24 cellular contexts compared by ENCODE assay signal in genomic region chr1:226919995-226920394, GRCh38. TPM values are rescaled to one million over a fixed set of nuclear protein-coding genes. Genes with fewer than 3 reads are reported as not detected.
DNase-seq lines count a peak whose midpoint lies in the region; ATAC-seq and TF ChIP-seq lines count a peak whose summit lies in the region.
"Had no signal": no experiment of that assay in that cellular context is flagged by ENCODE, and none has a peak within 500 bp of the region (broad histone marks: within the 10 kb centered on the region; RNA-seq: fewer than 3 reads in every experiment).

No MANE protein-coding gene starts in this region.

- H3K4me3 ChIP-seq in body of pancreas (no peak overlapping the region), left ventricle myocardium inferior (no peak overlapping the region), testis (no peak overlapping the region), brain microvascular endothelial cell (ENCODE audit: low read depth, low read length) (no peak overlapping the region)
- H3K4me3 ChIP-seq: A549; BLaER1 treated with 17β-estradiol and CSF1 and Interleukin-3, amounts not matched to agents 10 nM and 100 nM; GM23248; SK-N-MC had no signal

- intact Hi-C loops in body of pancreas (cut with DNase I): no loop called here
- intact Hi-C loops in left ventricle myocardium inferior (cut with micrococcal nuclease): no loop called here
- intact Hi-C loops in testis (cut with DNase I; ENCODE audit: low total_unique reads): loop anchor here (10.0 kb wide), 1 partner anchor 845 kb away; no protein-coding TSS in a partner anchor

- H3K27ac ChIP-seq in body of pancreas (peak overlapping the region; percentile 81 to 86 (median 83)), left ventricle myocardium inferior (replicated peaks) (peak overlapping the region; percentile 91), testis (peak overlapping the region; percentile 65 to 80), brain microvascular endothelial cell (no peak overlapping the region)
- H3K27ac ChIP-seq: A549; BLaER1 treated with 17β-estradiol and CSF1 and Interleukin-3, amounts not matched to agents 10 nM and 100 nM; GM23248; SK-N-MC had no signal

- TF ChIP-seq POLR2A in body of pancreas (IDR thresholded peaks at IDR 0.05) (no peak), testis (IDR thresholded peaks at IDR 0.05) (no peak)

- WGBS in body of pancreas, 2 donors: 36 to 44% methylated on average over 1 of the region's 1 CpG
- 50 to 58% methylated on average over 1 of the region's 1 CpG for WGBS in testis, 2 donors

- H3K36me3 ChIP-seq in body of pancreas (replicated peaks in 1 of 2; ENCODE audit: insufficient read depth in 1 of 2, low read depth in 2 of 2): no peaks in the 10 kb centered on the region
- peaks cover 5% of the 10 kb centered on the region for H3K36me3 ChIP-seq in left ventricle myocardium inferior
- no peaks in the 10 kb centered on the region for H3K36me3 ChIP-seq in testis (ENCODE audit: low read depth, missing control alignments)
- H3K36me3 ChIP-seq in brain microvascular endothelial cell (replicated peaks): no peaks in the 10 kb centered on the region
- H3K36me3 ChIP-seq: BLaER1 treated with 17β-estradiol and CSF1 and Interleukin-3, amounts not matched to agents 10 nM and 100 nM had no signal

- no peak for TF ChIP-seq CTCF in body of pancreas (IDR thresholded peaks at IDR 0.05)
- no peak for TF ChIP-seq CTCF in left ventricle myocardium inferior (IDR thresholded peaks at IDR 0.05; ENCODE audit: borderline replicate concordance)
- TF ChIP-seq CTCF in omental fat pad (IDR thresholded peaks at IDR 0.05): no peak
- TF ChIP-seq CTCF in testis (IDR thresholded peaks at IDR 0.05): no peak
- no peak for TF ChIP-seq CTCF in brain microvascular endothelial cell (IDR thresholded peaks at IDR 0.05; ENCODE audit: low read depth, low read length, missing control alignments)

- H3K27me3 ChIP-seq in body of pancreas (no peaks in the 10 kb centered on the region), left ventricle myocardium inferior (ENCODE audit: low read depth) (no peaks in the 10 kb centered on the region), testis (no peaks in the 10 kb centered on the region), brain microvascular endothelial cell (replicated peaks) (no peaks in the 10 kb centered on the region)
- H3K27me3 ChIP-seq: BLaER1 treated with 17β-estradiol and CSF1 and Interleukin-3, amounts not matched to agents 10 nM and 100 nM had no signal

- in situ Hi-C loops in brain microvascular endothelial cell (cut with HindIII; ENCODE audit: low pct_ligation_motif_present, low sequenced_read_pairs): no loop called here

- no peak for DNase-seq in body of pancreas
- DNase-seq in left ventricle myocardium inferior: no peak
- no peak for DNase-seq in omental fat pad (ENCODE audit: low spot score)
- DNase-seq in testis: no peak
- DNase-seq in islet precursor cell: no peak
- no peak for DNase-seq in brain microvascular endothelial cell
- DNase-seq: AML-193; CD4-positive, alpha-beta memory T cell; COR-L47; DMS53; GM23248; H7; KBM-7; MV-4-11; NCI-H1105 treated with DMSO at 0.1 percent for 48 hours; NCI-H146; NCI-H2029; NCI-H526 treated with DMSO at 0.1 percent for 48 hours; RPMI8226; SIG-M5 had no signal

- ATAC-seq in body of pancreas: no peak
- peak; percentile 57 for ATAC-seq in omental fat pad (ENCODE audit: low FRiP score)
- no peak for ATAC-seq in SK-N-SH treated with all-trans-retinoic acid at 6 μM for 48 hours
- ATAC-seq: A549 had no signal

- H3K4me1 ChIP-seq in body of pancreas: peaks cover 60% of the 10 kb centered on the region
- H3K4me1 ChIP-seq in left ventricle myocardium inferior: peaks cover 53% of the 10 kb centered on the region
- H3K4me1 ChIP-seq in testis: peaks cover 19% of the 10 kb centered on the region
- H3K4me1 ChIP-seq: A549 had no signal

- H3K9me3 ChIP-seq in body of pancreas: no peaks in the 10 kb centered on the region
- no peaks in the 10 kb centered on the region for H3K9me3 ChIP-seq in left ventricle myocardium inferior (replicated peaks)
- no peaks in the 10 kb centered on the region for H3K9me3 ChIP-seq in testis
- H3K9me3 ChIP-seq: A549 had no signal

TF ChIP-seq in SK-N-SH treated with all-trans-retinoic acid at 6 μM for 48 hours, 23 proteins besides CTCF, POLR2A, EP300 and RAD21 (continues in another document):
- TF ChIP-seq ZNF565 (CRISPR knock-in tag; conservative IDR thresholded peaks at IDR 0.05; ENCODE audit: low read depth) (no peak), ISL1 (CRISPR knock-in tag; IDR thresholded peaks at IDR 0.05) (no peak), POU6F1 (CRISPR knock-in tag; IDR thresholded peaks at IDR 0.05; ENCODE audit: borderline replicate concordance, low read depth) (no peak), PPARA (CRISPR knock-in tag; IDR thresholded peaks at IDR 0.05; ENCODE audit: borderline replicate concordance) (no peak), BACH2 (CRISPR knock-in tag; IDR thresholded peaks at IDR 0.05; ENCODE audit: borderline replicate concordance) (no peak), TSHZ2 (CRISPR knock-in tag; IDR thresholded peaks at IDR 0.05) (no peak), CSRNP3 (CRISPR knock-in tag; IDR thresholded peaks at IDR 0.05) (no peak), TCF4 (CRISPR knock-in tag; IDR thresholded peaks at IDR 0.05; ENCODE audit: borderline replicate concordance) (no peak)

RNA-seq across cellular contexts. Expression of gene COQ8A, which starts 20.1 kb away (rescaled TPM):
- total RNA-seq in body of pancreas: 100 to 1,000 TPM; 116 to 134 TPM
- 357 TPM for total RNA-seq in left ventricle myocardium inferior
- 100 to 1,000 TPM; 118 to 175 (median 140) TPM for total RNA-seq in omental fat pad
- 10 to 100 TPM; 39.2 to 46.8 TPM for total RNA-seq in testis
- 34.4 TPM for polyA plus RNA-seq in testis (ENCODE audit: insufficient read depth, low read depth, low replicate concordance)

RNA-seq across cellular contexts. Expression of gene PSEN2, which starts 49.6 kb away (rescaled TPM):
- total RNA-seq in body of pancreas (10 to 100 TPM; 80.9 to 98.9 TPM), left ventricle myocardium inferior (16.6 TPM), omental fat pad (10 to 100 TPM; 25.5 to 34.3 (median 30.2) TPM), testis (100 to 1,000 TPM in 1 of 2 donors, 10 to 100 TPM in 1; 87.8 to 107 TPM)
- polyA plus RNA-seq in testis (ENCODE audit: insufficient read depth, low read depth, low replicate concordance): 40.7 TPM
